Comparison of ENCODE assay signal across 8 cellular contexts in genomic region chr5:142356716-142357468, GRCh38. TPM values are rescaled to one million over a fixed set of nuclear protein-coding genes. Genes with fewer than 3 reads are reported as not detected.
DNase-seq lines count a peak whose midpoint lies in the region; ATAC-seq, FAIRE-seq and TF ChIP-seq lines count a peak whose summit lies in the region.

No MANE protein-coding gene starts in this region.

- peak; percentile 36 for DNase-seq in DMS 273 treated with DMSO at 0.1 percent for 48 hours (lab: John Stamatoyannopoulos, UW)
- peak; percentile 83 for DNase-seq in HTR-8/SVneo (ENCODE audit: insufficient read length, low spot score)
- peak; percentile 98 for DNase-seq in RKO (ENCODE audit: low spot score)
- DNase-seq in fibroblast of pulmonary artery (ENCODE audit: low read depth), result peak; percentile 96
- DNase-seq in natural killer cell, result peak; percentile 86
- DNase-seq in stimulated activated naive B cell treated with anti-CD40 and anti-IgM and Interleukin-4, amounts not matched to agents 10 μg/mL and 1 μg/mL and 100 μg/mL, for 72 hours, result peak; percentile 84

- peaks cover 31% of the 10 kb centered on the region for H3K4me1 Mint-ChIP-seq in activated T-helper 17 cell treated with anti-CD3 and anti-CD28 coated beads, Interleukin-2, amount 50 U/mL, for 72 hours
- H3K4me1 Mint-ChIP-seq in natural killer cell, result peaks cover 13 to 33% of the 10 kb centered on the region in 2 donors
- peaks cover 24 to 43% of the 10 kb centered on the region in 2 donors for H3K4me1 Mint-ChIP-seq in stimulated activated naive B cell treated with anti-CD40 and anti-IgM and Interleukin-4, amounts not matched to agents 10 μg/mL and 1 μg/mL and 100 μg/mL, for 72 hours

- ATAC-seq in GM21390 (IDR thresholded peaks at IDR 0.05; ENCODE audit: unreplicated experiment), result peak; percentile 93
- peak; percentile 89 for ATAC-seq in activated T-helper 17 cell treated with anti-CD3 and anti-CD28 coated beads, Interleukin-2, amount 50 U/mL, for 72 hours (replicated peaks)
- peak; percentile 83 to 92 (median 90) for ATAC-seq in natural killer cell
- peak; percentile 90 to 94 for ATAC-seq in stimulated activated naive B cell treated with anti-CD40 and anti-IgM and Interleukin-4, amounts not matched to agents 10 μg/mL and 1 μg/mL and 100 μg/mL, for 72 hours (replicated peaks)

- no peaks in the 10 kb centered on the region for H3K27me3 Mint-ChIP-seq in activated T-helper 17 cell treated with anti-CD3 and anti-CD28 coated beads, Interleukin-2, amount 50 U/mL, for 72 hours
- no peaks in the 10 kb centered on the region for H3K27me3 Mint-ChIP-seq in natural killer cell (ENCODE audit: low read depth in 2 of 2)
- peaks cover 0 to 4% of the 10 kb centered on the region in 2 donors for H3K27me3 Mint-ChIP-seq in stimulated activated naive B cell treated with anti-CD40 and anti-IgM and Interleukin-4, amounts not matched to agents 10 μg/mL and 1 μg/mL and 100 μg/mL, for 72 hours

- no peak for FAIRE-seq in HTR-8/SVneo (lab: Jason Lieb, UNC)

- H3K27ac Mint-ChIP-seq in activated T-helper 17 cell treated with anti-CD3 and anti-CD28 coated beads, Interleukin-2, amount 50 U/mL, for 72 hours, result peak overlapping the region; percentile 91
- peak overlapping the region; percentile 90 to 93 for H3K27ac Mint-ChIP-seq in natural killer cell
- peak overlapping the region; percentile 90 for H3K27ac Mint-ChIP-seq in stimulated activated naive B cell treated with anti-CD40 and anti-IgM and Interleukin-4, amounts not matched to agents 10 μg/mL and 1 μg/mL and 100 μg/mL, for 72 hours

- H3K4me3 Mint-ChIP-seq in activated T-helper 17 cell treated with anti-CD3 and anti-CD28 coated beads, Interleukin-2, amount 50 U/mL, for 72 hours, result peak overlapping the region; percentile 78
- peak overlapping the region; percentile 95 for H3K4me3 Mint-ChIP-seq in natural killer cell
- peak overlapping the region; percentile 81 to 88 for H3K4me3 Mint-ChIP-seq in stimulated activated naive B cell treated with anti-CD40 and anti-IgM and Interleukin-4, amounts not matched to agents 10 μg/mL and 1 μg/mL and 100 μg/mL, for 72 hours

- H3K9me3 Mint-ChIP-seq in activated T-helper 17 cell treated with anti-CD3 and anti-CD28 coated beads, Interleukin-2, amount 50 U/mL, for 72 hours, result no peaks in the 10 kb centered on the region
- no peaks in the 10 kb centered on the region for H3K9me3 Mint-ChIP-seq in natural killer cell
- H3K9me3 Mint-ChIP-seq in stimulated activated naive B cell treated with anti-CD40 and anti-IgM and Interleukin-4, amounts not matched to agents 10 μg/mL and 1 μg/mL and 100 μg/mL, for 72 hours, result no peaks in the 10 kb centered on the region

- TF ChIP-seq CTCF in fibroblast of pulmonary artery (IDR thresholded peaks at IDR 0.05; ENCODE audit: low read length, missing control alignments) (no peak), natural killer cell (IDR thresholded peaks at IDR 0.05) (no peak)

- intact Hi-C loops in natural killer cell (cut with micrococcal nuclease), result loop anchor here (2.0 to 5.0 kb wide), 3 partner anchors 32 to 135 kb away; partner anchors contain the start of gene SPRY4

- H3K4me3 ChIP-seq in fibroblast of pulmonary artery (replicated peaks; ENCODE audit: low read depth, low read length), result peak overlapping the region; percentile 52

- H3K36me3 Mint-ChIP-seq in activated T-helper 17 cell treated with anti-CD3 and anti-CD28 coated beads, Interleukin-2, amount 50 U/mL, for 72 hours (ENCODE audit: low read depth), result no peaks in the 10 kb centered on the region
- no peaks in the 10 kb centered on the region for H3K36me3 Mint-ChIP-seq in natural killer cell
- no peaks in the 10 kb centered on the region for H3K36me3 Mint-ChIP-seq in stimulated activated naive B cell treated with anti-CD40 and anti-IgM and Interleukin-4, amounts not matched to agents 10 μg/mL and 1 μg/mL and 100 μg/mL, for 72 hours

RNA-seq across cellular contexts. Expression of gene SPRY4, which starts 32.1 kb away (rescaled TPM):
- total RNA-seq in activated T-helper 17 cell treated with anti-CD3 and anti-CD28 coated beads, Interleukin-2, amount 50 U/mL, for 72 hours, result 1 to 10 TPM in 1 of 2 donors, under 1 TPM in 1; 0.71 to 1.1 TPM
- 1 to 10 TPM in 1 of 3 donors, under 1 TPM in 2; 0.20 to 1.3 (median 0.40) TPM for total RNA-seq in natural killer cell

Comparison
In these comparisons a context has a peak if more than half of its experiments do, and no peak if none do; other contexts are left out.
1. Peak in every context shown above with its lines: DNase-seq, ATAC-seq and H3K4me3 ChIP-seq.
2. DNase-seq: peak in every context shown above with its lines; median percentile 98 in RKO; 96 in fibroblast of pulmonary artery; 86 in natural killer cell; 84 in stimulated activated naive B cell treated with anti-CD40 and anti-IgM and Interleukin-4, amounts not matched to agents 10 μg/mL and 1 μg/mL and 100 μg/mL, for 72 hours; 83 in HTR-8/SVneo; 36 in DMS 273 treated with DMSO at 0.1 percent for 48 hours.